1 cellular context compared by ENCODE assay signal in the genomic region with DNA sequence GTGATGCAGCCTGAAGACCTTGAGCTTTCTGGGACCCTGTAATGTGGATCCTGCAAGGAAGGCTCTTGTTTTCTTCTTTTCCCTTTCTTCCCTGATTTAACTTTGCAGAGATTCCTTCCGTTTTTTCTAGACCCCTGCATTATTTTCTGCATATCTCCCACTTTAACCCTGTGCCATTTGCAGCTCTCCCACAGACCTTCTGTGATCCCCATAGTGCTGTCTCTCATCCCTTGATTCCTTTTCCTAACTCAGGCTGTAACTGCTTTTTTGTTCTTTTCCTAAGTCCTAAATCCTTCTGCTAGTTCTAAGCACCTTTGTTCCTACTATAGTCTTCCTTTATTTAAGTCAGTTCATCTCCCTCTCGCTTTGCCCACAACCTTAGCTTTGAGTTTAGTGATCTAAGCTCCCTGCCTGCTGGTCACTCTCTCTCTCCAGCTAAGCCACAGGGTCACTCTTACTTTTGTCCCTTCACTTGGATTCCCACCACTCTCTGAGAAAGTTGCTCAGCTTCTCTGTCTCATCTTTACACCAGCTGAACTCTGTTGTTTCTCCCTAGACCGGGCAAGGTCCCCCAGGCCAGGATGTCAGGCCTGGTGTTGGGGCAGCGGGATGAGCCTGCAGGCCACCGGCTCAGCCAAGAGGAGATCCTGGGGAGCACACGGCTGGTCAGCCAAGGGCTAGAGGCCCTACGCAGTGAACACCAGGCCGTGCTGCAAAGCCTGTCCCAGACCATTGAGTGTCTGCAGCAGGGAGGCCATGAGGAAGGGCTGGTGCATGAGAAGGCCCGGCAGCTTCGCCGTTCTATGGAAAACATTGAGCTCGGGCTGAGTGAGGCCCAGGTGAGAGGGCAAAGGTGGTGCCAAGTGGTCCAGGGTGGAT.
A peak's percentile ranks its signal among the peaks of the same experiment; 100 is the strongest.
TF ChIP-seq lines count a peak whose summit lies in the region.

No MANE protein-coding gene starts in this region.

TF ChIP-seq in HepG2, 621 proteins besides CTCF, POLR2A, EP300 and RAD21 (continued from another document and continues in another):
- TF ChIP-seq ZNF660 (CRISPR knock-in tag; IDR thresholded peaks at IDR 0.05; ENCODE audit: borderline replicate concordance, low read depth) (no peak), HBP1 (CRISPR knock-in tag; IDR thresholded peaks at IDR 0.05; ENCODE audit: low read depth) (0 out of 2 replicates have a peak, but pooled peaks have one; percentile 68), PHF5A (CRISPR knock-in tag; IDR thresholded peaks at IDR 0.05; ENCODE audit: low read depth, unreplicated experiment) (no peak), MTF2 (CRISPR knock-in tag; IDR thresholded peaks at IDR 0.05; ENCODE audit: borderline replicate concordance) (0 out of 2 replicates have a peak, but pooled peaks have one; percentile 37), KLF12 (CRISPR knock-in tag; IDR thresholded peaks at IDR 0.05; ENCODE audit: borderline replicate concordance) (no peak), BORCS8-MEF2B (CRISPR knock-in tag; IDR thresholded peaks at IDR 0.05) (peak; percentile 51; the same call in 1 of the 2 replicates), MNT (IDR thresholded peaks at IDR 0.05) (no peak), ADNP (CRISPR knock-in tag; IDR thresholded peaks at IDR 0.05) (no peak), ZNF333 (CRISPR knock-in tag; IDR thresholded peaks at IDR 0.05; ENCODE audit: borderline replicate concordance) (no peak), MLX (CRISPR knock-in tag; IDR thresholded peaks at IDR 0.05) (no peak), ZNF275 (CRISPR knock-in tag; IDR thresholded peaks at IDR 0.05; ENCODE audit: borderline replicate concordance) (no peak), ZNF672 (CRISPR knock-in tag; IDR thresholded peaks at IDR 0.05) (no peak), MEF2D (CRISPR knock-in tag; IDR thresholded peaks at IDR 0.05) (no peak), ZNF160 (CRISPR knock-in tag; IDR thresholded peaks at IDR 0.05) (no peak), TOPORS (CRISPR knock-in tag; IDR thresholded peaks at IDR 0.05) (peak; percentile 34), CBX2 (IDR thresholded peaks at IDR 0.05; ENCODE audit: low read depth, low read length) (no peak), CBX2 (CRISPR knock-in tag; IDR thresholded peaks at IDR 0.05; ENCODE audit: low read depth) (no peak), IKZF1 (IDR thresholded peaks at IDR 0.05) (no peak), NONO (IDR thresholded peaks at IDR 0.05) (no peak), NONO (CRISPR knock-in tag; conservative IDR thresholded peaks at IDR 0.05) (no peak), ZZZ3 (CRISPR knock-in tag; IDR thresholded peaks at IDR 0.05; ENCODE audit: borderline replicate concordance) (no peak), ZNF44 (CRISPR knock-in tag; IDR thresholded peaks at IDR 0.05) (0 out of 2 replicates have a peak, but pooled peaks have one; percentile 60), KLF15 (CRISPR knock-in tag; IDR thresholded peaks at IDR 0.05; ENCODE audit: borderline replicate concordance) (0 out of 2 replicates have a peak, but pooled peaks have one; percentile 36), PRDM4 (CRISPR knock-in tag; IDR thresholded peaks at IDR 0.05; ENCODE audit: borderline replicate concordance) (0 out of 2 replicates have a peak, but pooled peaks have one; percentile 76), TBP (CRISPR knock-in tag; IDR thresholded peaks at IDR 0.05) (no peak), SOX6 (IDR thresholded peaks at IDR 0.05) (no peak), SOX6 (CRISPR knock-in tag; IDR thresholded peaks at IDR 0.05) (no peak), ZIK1 (CRISPR knock-in tag; IDR thresholded peaks at IDR 0.05; ENCODE audit: borderline replicate concordance, low read depth) (peak; percentile 56; the same call in 1 of the 2 replicates), KDM6A (CRISPR knock-in tag; IDR thresholded peaks at IDR 0.05; ENCODE audit: low read depth) (no peak), SIX1 (CRISPR knock-in tag; IDR thresholded peaks at IDR 0.05; ENCODE audit: borderline replicate concordance) (no peak), ZNF720 (CRISPR knock-in tag; IDR thresholded peaks at IDR 0.05) (no peak), HMG20A (CRISPR knock-in tag; IDR thresholded peaks at IDR 0.05; ENCODE audit: borderline replicate concordance) (no peak), ARNT2 (CRISPR knock-in tag; IDR thresholded peaks at IDR 0.05; ENCODE audit: low read depth) (no peak), GRHL1 (CRISPR knock-in tag; conservative IDR thresholded peaks at IDR 0.05) (no peak), ZNF713 (CRISPR knock-in tag; IDR thresholded peaks at IDR 0.05) (no peak), SAFB2 (CRISPR knock-in tag; IDR thresholded peaks at IDR 0.05; ENCODE audit: borderline replicate concordance, low read depth) (no peak), TCF7 (IDR thresholded peaks at IDR 0.05; ENCODE audit: low read depth) (no peak), KLF6 (CRISPR knock-in tag; IDR thresholded peaks at IDR 0.05) (no peak)
- TF ChIP-seq, protein P1, sequence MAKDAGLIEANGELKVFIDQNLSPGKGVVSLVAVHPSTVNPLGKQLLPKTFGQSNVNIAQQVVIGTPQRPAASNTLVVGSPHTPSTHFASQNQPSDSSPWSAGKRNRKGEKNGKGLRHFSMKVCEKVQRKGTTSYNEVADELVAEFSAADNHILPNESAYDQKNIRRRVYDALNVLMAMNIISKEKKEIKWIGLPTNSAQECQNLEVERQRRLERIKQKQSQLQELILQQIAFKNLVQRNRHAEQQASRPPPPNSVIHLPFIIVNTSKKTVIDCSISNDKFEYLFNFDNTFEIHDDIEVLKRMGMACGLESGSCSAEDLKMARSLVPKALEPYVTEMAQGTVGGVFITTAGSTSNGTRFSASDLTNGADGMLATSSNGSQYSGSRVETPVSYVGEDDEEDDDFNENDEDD (CRISPR knock-in tag; IDR thresholded peaks at IDR 0.05; ENCODE audit: borderline replicate concordance) = no peak
- TF ChIP-seq, protein P2, sequence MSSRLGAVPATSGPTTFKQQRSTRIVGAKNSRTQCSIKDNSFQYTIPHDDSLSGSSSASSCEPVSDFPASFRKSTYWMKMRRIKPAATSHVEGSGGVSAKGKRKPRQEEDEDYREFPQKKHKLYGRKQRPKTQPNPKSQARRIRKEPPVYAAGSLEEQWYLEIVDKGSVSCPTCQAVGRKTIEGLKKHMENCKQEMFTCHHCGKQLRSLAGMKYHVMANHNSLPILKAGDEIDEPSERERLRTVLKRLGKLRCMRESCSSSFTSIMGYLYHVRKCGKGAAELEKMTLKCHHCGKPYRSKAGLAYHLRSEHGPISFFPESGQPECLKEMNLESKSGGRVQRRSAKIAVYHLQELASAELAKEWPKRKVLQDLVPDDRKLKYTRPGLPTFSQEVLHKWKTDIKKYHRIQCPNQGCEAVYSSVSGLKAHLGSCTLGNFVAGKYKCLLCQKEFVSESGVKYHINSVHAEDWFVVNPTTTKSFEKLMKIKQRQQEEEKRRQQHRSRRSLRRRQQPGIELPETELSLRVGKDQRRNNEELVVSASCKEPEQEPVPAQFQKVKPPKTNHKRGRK (CRISPR knock-in tag; IDR thresholded peaks at IDR 0.05) = no peak
- TF ChIP-seq, protein P3, sequence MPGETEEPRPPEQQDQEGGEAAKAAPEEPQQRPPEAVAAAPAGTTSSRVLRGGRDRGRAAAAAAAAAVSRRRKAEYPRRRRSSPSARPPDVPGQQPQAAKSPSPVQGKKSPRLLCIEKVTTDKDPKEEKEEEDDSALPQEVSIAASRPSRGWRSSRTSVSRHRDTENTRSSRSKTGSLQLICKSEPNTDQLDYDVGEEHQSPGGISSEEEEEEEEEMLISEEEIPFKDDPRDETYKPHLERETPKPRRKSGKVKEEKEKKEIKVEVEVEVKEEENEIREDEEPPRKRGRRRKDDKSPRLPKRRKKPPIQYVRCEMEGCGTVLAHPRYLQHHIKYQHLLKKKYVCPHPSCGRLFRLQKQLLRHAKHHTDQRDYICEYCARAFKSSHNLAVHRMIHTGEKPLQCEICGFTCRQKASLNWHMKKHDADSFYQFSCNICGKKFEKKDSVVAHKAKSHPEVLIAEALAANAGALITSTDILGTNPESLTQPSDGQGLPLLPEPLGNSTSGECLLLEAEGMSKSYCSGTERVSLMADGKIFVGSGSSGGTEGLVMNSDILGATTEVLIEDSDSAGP (CRISPR knock-in tag; IDR thresholded peaks at IDR 0.05; ENCODE audit: borderline replicate concordance) = no peak
